1 cellular context compared by ENCODE assay signal in the genomic region with DNA sequence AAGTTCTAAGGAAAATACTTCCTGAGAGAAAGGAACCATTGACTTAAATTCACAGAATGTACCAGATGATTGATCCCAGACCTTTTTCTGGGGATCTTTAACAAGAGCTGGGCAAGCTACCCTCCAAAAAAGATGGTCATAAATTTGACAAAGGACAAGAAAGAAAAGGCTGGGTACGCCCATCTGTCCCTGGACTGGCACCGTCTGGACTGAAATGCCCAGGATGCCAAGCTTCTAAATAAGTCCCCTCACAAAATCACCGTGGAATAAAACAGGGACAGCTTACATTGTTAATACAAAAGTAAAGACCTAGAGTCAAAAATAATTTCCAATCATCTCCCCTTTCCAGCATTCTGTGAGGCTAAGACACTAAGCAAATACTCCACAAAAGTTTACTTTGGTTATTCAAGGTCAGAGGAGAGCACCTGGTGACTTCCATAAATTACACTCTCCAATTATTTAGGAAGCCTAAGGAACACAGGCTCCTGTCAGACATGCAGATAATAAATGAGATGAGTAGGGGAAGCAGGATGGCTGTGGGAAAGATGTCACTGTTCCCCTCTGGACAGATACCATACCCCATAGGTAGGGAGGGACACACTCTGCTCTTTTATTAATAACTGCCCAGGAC.
TF ChIP-seq lines count a peak whose summit lies in the region.

No MANE protein-coding gene starts in this region.

TF ChIP-seq in HepG2, 621 proteins besides CTCF, POLR2A, EP300 and RAD21 (continued from another document):
- TF ChIP-seq, protein P1, sequence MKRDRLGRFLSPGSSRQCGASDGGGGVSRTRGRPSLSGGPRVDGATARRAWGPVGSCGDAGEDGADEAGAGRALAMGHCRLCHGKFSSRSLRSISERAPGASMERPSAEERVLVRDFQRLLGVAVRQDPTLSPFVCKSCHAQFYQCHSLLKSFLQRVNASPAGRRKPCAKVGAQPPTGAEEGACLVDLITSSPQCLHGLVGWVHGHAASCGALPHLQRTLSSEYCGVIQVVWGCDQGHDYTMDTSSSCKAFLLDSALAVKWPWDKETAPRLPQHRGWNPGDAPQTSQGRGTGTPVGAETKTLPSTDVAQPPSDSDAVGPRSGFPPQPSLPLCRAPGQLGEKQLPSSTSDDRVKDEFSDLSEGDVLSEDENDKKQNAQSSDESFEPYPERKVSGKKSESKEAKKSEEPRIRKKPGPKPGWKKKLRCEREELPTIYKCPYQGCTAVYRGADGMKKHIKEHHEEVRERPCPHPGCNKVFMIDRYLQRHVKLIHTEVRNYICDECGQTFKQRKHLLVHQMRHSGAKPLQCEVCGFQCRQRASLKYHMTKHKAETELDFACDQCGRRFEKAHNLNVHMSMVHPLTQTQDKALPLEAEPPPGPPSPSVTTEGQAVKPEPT (CRISPR knock-in tag; IDR thresholded peaks at IDR 0.05; ENCODE audit: low read depth) = no peak
- TF ChIP-seq TSC22D2 (CRISPR knock-in tag; IDR thresholded peaks at IDR 0.05; ENCODE audit: borderline replicate concordance) = no peak
- no peak for TF ChIP-seq CREB1 (IDR thresholded peaks at IDR 0.05)
- no peak for TF ChIP-seq CREB1 (CRISPR knock-in tag; IDR thresholded peaks at IDR 0.05)
- no peak for TF ChIP-seq ZNF766 (CRISPR knock-in tag; IDR thresholded peaks at IDR 0.05; ENCODE audit: borderline replicate concordance)
- TF ChIP-seq, protein P2, sequence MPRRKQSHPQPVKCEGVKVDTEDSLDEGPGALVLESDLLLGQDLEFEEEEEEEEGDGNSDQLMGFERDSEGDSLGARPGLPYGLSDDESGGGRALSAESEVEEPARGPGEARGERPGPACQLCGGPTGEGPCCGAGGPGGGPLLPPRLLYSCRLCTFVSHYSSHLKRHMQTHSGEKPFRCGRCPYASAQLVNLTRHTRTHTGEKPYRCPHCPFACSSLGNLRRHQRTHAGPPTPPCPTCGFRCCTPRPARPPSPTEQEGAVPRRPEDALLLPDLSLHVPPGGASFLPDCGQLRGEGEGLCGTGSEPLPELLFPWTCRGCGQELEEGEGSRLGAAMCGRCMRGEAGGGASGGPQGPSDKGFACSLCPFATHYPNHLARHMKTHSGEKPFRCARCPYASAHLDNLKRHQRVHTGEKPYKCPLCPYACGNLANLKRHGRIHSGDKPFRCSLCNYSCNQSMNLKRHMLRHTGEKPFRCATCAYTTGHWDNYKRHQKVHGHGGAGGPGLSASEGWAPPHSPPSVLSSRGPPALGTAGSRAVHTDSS (CRISPR knock-in tag; conservative IDR thresholded peaks at IDR 0.05) = no peak
- no peak for TF ChIP-seq ZNF644 (CRISPR knock-in tag; IDR thresholded peaks at IDR 0.05; ENCODE audit: low read depth)
- TF ChIP-seq JUND (CRISPR knock-in tag; IDR thresholded peaks at IDR 0.05) = 0 out of 2 replicates have a peak, but pooled peaks have one; percentile 5
- TF ChIP-seq, protein P3, sequence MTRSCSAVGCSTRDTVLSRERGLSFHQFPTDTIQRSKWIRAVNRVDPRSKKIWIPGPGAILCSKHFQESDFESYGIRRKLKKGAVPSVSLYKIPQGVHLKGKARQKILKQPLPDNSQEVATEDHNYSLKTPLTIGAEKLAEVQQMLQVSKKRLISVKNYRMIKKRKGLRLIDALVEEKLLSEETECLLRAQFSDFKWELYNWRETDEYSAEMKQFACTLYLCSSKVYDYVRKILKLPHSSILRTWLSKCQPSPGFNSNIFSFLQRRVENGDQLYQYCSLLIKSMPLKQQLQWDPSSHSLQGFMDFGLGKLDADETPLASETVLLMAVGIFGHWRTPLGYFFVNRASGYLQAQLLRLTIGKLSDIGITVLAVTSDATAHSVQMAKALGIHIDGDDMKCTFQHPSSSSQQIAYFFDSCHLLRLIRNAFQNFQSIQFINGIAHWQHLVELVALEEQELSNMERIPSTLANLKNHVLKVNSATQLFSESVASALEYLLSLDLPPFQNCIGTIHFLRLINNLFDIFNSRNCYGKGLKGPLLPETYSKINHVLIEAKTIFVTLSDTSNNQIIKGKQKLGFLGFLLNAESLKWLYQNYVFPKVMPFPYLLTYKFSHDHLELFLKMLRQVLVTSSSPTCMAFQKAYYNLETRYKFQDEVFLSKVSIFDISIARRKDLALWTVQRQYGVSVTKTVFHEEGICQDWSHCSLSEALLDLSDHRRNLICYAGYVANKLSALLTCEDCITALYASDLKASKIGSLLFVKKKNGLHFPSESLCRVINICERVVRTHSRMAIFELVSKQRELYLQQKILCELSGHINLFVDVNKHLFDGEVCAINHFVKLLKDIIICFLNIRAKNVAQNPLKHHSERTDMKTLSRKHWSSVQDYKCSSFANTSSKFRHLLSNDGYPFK (CRISPR knock-in tag; IDR thresholded peaks at IDR 0.05; ENCODE audit: borderline replicate concordance) = no peak
TF ChIP-seq in HepG2: peak in this region for 19.
